ENCODE assay signal across 13 cellular contexts in genomic region chr7:94239661-94240234, GRCh38.
A peak's percentile ranks its signal among the peaks of the same experiment; 100 is the strongest.
DNase-seq lines count a peak whose midpoint lies in the region; ATAC-seq lines count a peak whose summit lies in the region.
"Had no signal": no experiment of that assay in that cellular context is flagged by ENCODE, and none has a peak within 500 bp of the region (broad histone marks: within the 10 kb centered on the region; RNA-seq: fewer than 3 reads in every experiment).

No MANE protein-coding gene starts in this region.

- intact Hi-C loops in left cardiac atrium (cut with DNase I): no loop called here

- peak; percentile 50 to 66 for ATAC-seq in left cardiac atrium
- no peak for ATAC-seq in GM19452 (IDR thresholded peaks at IDR 0.05; ENCODE audit: unreplicated experiment)
- ATAC-seq: SK-N-SH treated with all-trans-retinoic acid at 6 μM for 48 hours had no signal

- DNase-seq in NCI-H1417 (lab: John Stamatoyannopoulos, UW) (peak in 2 of 3 experiments; percentile 11 to 57), NCI-H1417 treated with DMSO at 0.1 percent for 48 hours (lab: John Stamatoyannopoulos, UW) (no peak), NOMO-1 treated with dmso at 0.1 percent for 144 hours (lab: John Stamatoyannopoulos, UW; ENCODE audit: unreplicated experiment) (peak; percentile 17), left cardiac atrium (peak; percentile 54), retina (peak; percentile 45), HCEC 1CT (no peak), activated T-cell treated with anti-CD3 and anti-CD28 coated beads for 4 hours (no peak)
- DNase-seq: activated gamma-delta T cell; central memory CD4-positive, alpha-beta T cell; esophagus squamous epithelium; NCI-H1930 had no signal

Comparison
In these comparisons a context has a peak if more than half of its experiments do, and no peak if none do; other contexts are left out.
1. DNase-seq: peak in NCI-H1417 (2 of 3), NOMO-1 treated with dmso at 0.1 percent for 144 hours (single experiment), left cardiac atrium (single experiment) and retina (single experiment); none in NCI-H1417 treated with DMSO at 0.1 percent for 48 hours (single experiment), HCEC 1CT (single experiment) and activated T-cell treated with anti-CD3 and anti-CD28 coated beads for 4 hours (single experiment).